ENCODE assay signal across 32 cellular contexts in the genomic region with DNA sequence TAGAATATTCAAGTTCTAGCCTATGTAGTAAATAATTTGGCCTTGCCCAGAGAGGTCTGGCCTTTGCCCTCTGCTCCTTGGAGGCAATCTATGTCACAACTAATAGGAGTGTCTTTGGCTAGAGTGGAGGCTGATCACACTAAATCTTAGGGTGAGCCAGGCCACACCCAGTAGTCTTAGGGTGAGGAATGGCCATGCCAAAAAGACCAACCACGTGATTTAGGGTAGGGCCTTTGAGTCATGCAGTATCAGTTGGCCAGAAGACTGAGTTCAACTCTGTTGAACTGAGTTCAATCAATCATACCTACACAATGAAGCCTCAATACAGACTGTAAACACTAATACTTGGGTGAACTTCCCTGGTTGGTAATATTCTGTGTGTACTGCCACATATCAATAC. TPM values are rescaled to one million over a fixed set of nuclear protein-coding genes. Genes with fewer than 3 reads are reported as not detected.
DNase-seq lines count a peak whose midpoint lies in the region; ATAC-seq, FAIRE-seq and TF ChIP-seq lines count a peak whose summit lies in the region.
"Had no signal": no experiment of that assay in that cellular context is flagged by ENCODE, and none has a peak within 500 bp of the region (broad histone marks: within the 10 kb centered on the region; RNA-seq: fewer than 3 reads in every experiment).

No MANE protein-coding gene starts in this region.

- CTCF ChIA-PET in mammary epithelial cell (lab: Charles Lee; ENCODE audit: low non-redundant PET): no interaction called here
- CTCF ChIA-PET in activated CD8-positive, alpha-beta T cell treated with anti-CD3 and anti-CD28 coated beads for 36 hours (lab: Charles Lee): interaction anchor here (0.8 to 0.9 kb wide), 2 partner anchors 104 to 146 kb away, joined by 3 read pairs; no protein-coding TSS in a partner anchor

- H3K4me1 ChIP-seq in mammary epithelial cell (ENCODE audit: insufficient read depth, low read length) (peaks cover 13% of the 10 kb centered on the region), small intestine (ENCODE audit: control insufficient read depth in 2 of 2, insufficient read depth in 1 of 2, low read depth in 1 of 2, low read length in 1 of 2) (no peaks in the 10 kb centered on the region)
- H3K4me1 ChIP-seq: left lung, parathyroid adenoma, right atrium auricular region, SJCRH30, tibial artery, vagina had no signal

- H3K27me3 Mint-ChIP-seq in activated CD8-positive, alpha-beta T cell treated with anti-CD3 and anti-CD28 coated beads for 36 hours: no peaks in the 10 kb centered on the region
- H3K27me3 Mint-ChIP-seq: activated CD4-positive, alpha-beta T cell treated with anti-CD3 and anti-CD28 coated beads, Interleukin-2, amount 10 ng/mL, durations not matched to agents 24 days and 14 days; activated naive CD8-positive, alpha-beta T cell treated with anti-CD3 and anti-CD28 coated beads for 36 hours; CD4-positive, CD25-positive, alpha-beta regulatory T cell; effector memory CD8-positive, alpha-beta T cell had no signal

- H3K9me3 Mint-ChIP-seq in activated CD8-positive, alpha-beta T cell treated with anti-CD3 and anti-CD28 coated beads for 36 hours: peaks cover 2% of the 10 kb centered on the region
- H3K9me3 Mint-ChIP-seq: activated CD4-positive, alpha-beta T cell treated with anti-CD3 and anti-CD28 coated beads, Interleukin-2, amount 10 ng/mL, durations not matched to agents 24 days and 14 days; CD4-positive, CD25-positive, alpha-beta regulatory T cell; effector memory CD8-positive, alpha-beta T cell had no signal

- H3K4me2 ChIP-seq in mammary epithelial cell (ENCODE audit: insufficient read depth, low read depth, low read length): no peak overlapping the region
- H3K4me2 ChIP-seq: KMS-11 had no signal

- no peak overlapping the region for H3K4me3 Mint-ChIP-seq in activated CD8-positive, alpha-beta T cell treated with anti-CD3 and anti-CD28 coated beads for 36 hours
- H3K4me3 Mint-ChIP-seq: activated CD4-positive, alpha-beta T cell treated with anti-CD3 and anti-CD28 coated beads, Interleukin-2, amount 10 ng/mL, durations not matched to agents 24 days and 14 days; activated naive CD8-positive, alpha-beta T cell treated with anti-CD3 and anti-CD28 coated beads for 36 hours; CD4-positive, CD25-positive, alpha-beta regulatory T cell; effector memory CD8-positive, alpha-beta T cell had no signal

- WGBS in mammary epithelial cell (ENCODE audit: low coverage, missing lambda C conversion rate): 25% methylated on average over 1 of the region's 1 CpG
- 20 to 50% (median 47%) methylated on average over 1 of the region's 1 CpG for WGBS in small intestine, 3 donors

- H2AFZ ChIP-seq in mammary epithelial cell (ENCODE audit: low read depth, low read length): no peak overlapping the region
- H2AFZ ChIP-seq: parathyroid adenoma had no signal

- H3K4me3 ChIP-seq in mammary epithelial cell (replicated peaks in 1 of 3; ENCODE audit: insufficient read depth in 1 of 3, low read depth in 2 of 3, low read length in 3 of 3) (no peak overlapping the region), fibroblast of the aortic adventitia (ENCODE audit: low read depth, low read length) (no peak overlapping the region), small intestine (ENCODE audit: low read depth in 1 of 2, low read length in 2 of 2) (no peak overlapping the region)
- H3K4me3 ChIP-seq: left lung, right atrium auricular region, SJCRH30, tibial artery, vagina had no signal

- BruUV-seq in mammary epithelial cell (replicated peaks; lab: Mats Ljungman, UMichigan): no TSS peak

- peaks cover 40% of the 10 kb centered on the region for H3K36me3 Mint-ChIP-seq in activated CD8-positive, alpha-beta T cell treated with anti-CD3 and anti-CD28 coated beads for 36 hours (ENCODE audit: low read depth)

- DNase-seq in Right ventricle myocardium superior (no peak), cardiac septum (ENCODE audit: low spot score) (no peak), mammary epithelial cell (peak; percentile 67), fibroblast of the aortic adventitia (ENCODE audit: low read depth) (peak; percentile 36), small intestine (peak; percentile 97), GM19240 (ENCODE audit: insufficient read length, low spot score) (no peak), AG08396 (ENCODE audit: low spot score) (no peak)
- DNase-seq in activated CD8-positive, alpha-beta T cell treated with anti-CD3 and anti-CD28 coated beads for 36 hours: no peak
- DNase-seq: activated CD4-positive, alpha-beta T cell treated with anti-CD3 and anti-CD28 coated beads, Interleukin-2, amount 10 ng/mL, durations not matched to agents 24 days and 14 days; activated effector memory CD4-positive, alpha-beta T cell treated with anti-CD3 and anti-CD28 coated beads, Interleukin-2, amount 50 U/mL, for 16 hours; activated naive CD8-positive, alpha-beta T cell treated with anti-CD3 and anti-CD28 coated beads for 36 hours; activated T-cell treated with anti-CD3 and anti-CD28 coated beads, Interleukin-2, amount 50 U/mL, for 1 hour; aorta; caudate nucleus; CD4-positive, CD25-positive, alpha-beta regulatory T cell; cortex of kidney; effector memory CD8-positive, alpha-beta T cell; GOT3; left lung; mesendoderm; MV-4-11; NCI-H146; NCI-H2107; SJCRH30; T1000; tibial artery had no signal

- in situ Hi-C loops in mammary epithelial cell (cut with MboI; ENCODE audit: low sequenced_read_pairs in 2 of 2): no loop called here

- dilution Hi-C loops in mammary epithelial cell (cut with HindIII; ENCODE audit: low sequenced_read_pairs): no loop called here

- H3K27ac Mint-ChIP-seq in activated CD8-positive, alpha-beta T cell treated with anti-CD3 and anti-CD28 coated beads for 36 hours: no peak overlapping the region
- H3K27ac Mint-ChIP-seq: activated CD4-positive, alpha-beta T cell treated with anti-CD3 and anti-CD28 coated beads, Interleukin-2, amount 10 ng/mL, durations not matched to agents 24 days and 14 days; activated naive CD8-positive, alpha-beta T cell treated with anti-CD3 and anti-CD28 coated beads for 36 hours had no signal

- H3K9me3 ChIP-seq in mammary epithelial cell (replicated peaks; ENCODE audit: insufficient read depth, low read length) (no peaks in the 10 kb centered on the region), small intestine (ENCODE audit: control insufficient read depth, low read depth) (no peaks in the 10 kb centered on the region)
- H3K9me3 ChIP-seq: left lung, right atrium auricular region, SJCRH30, tibial artery, vagina had no signal

- H3K36me3 ChIP-seq in mammary epithelial cell (ENCODE audit: insufficient read depth, low read length) (peaks cover 22% of the 10 kb centered on the region), small intestine (ENCODE audit: control insufficient read depth in 2 of 2, insufficient read depth in 2 of 2, low read length in 2 of 2) (peaks cover 4 to 19% of the 10 kb centered on the region in 2 donors)

- ATAC-seq in Right ventricle myocardium superior (ENCODE audit: poor library complexity): peak; percentile 21
- ATAC-seq in activated CD8-positive, alpha-beta T cell treated with anti-CD3 and anti-CD28 coated beads for 36 hours: no peak
- ATAC-seq: effector memory CD8-positive, alpha-beta T cell; left lung; Panc1 had no signal

- H3K79me2 ChIP-seq in mammary epithelial cell (ENCODE audit: insufficient read depth, low read length): no peaks in the 10 kb centered on the region
- H3K79me2 ChIP-seq: parathyroid adenoma had no signal

- H3K9ac ChIP-seq in mammary epithelial cell (ENCODE audit: insufficient read depth, low read length): no peak overlapping the region
- H3K9ac ChIP-seq: KMS-11, parathyroid adenoma had no signal

- H3K27ac ChIP-seq in mammary epithelial cell (ENCODE audit: insufficient read depth, low read depth, low read length): peak overlapping the region; percentile 20
- H3K27ac ChIP-seq in small intestine (ENCODE audit: low read depth in 1 of 2, low read length in 1 of 2): no peak overlapping the region
- H3K27ac ChIP-seq: KMS-11, left lung, parathyroid adenoma, right atrium auricular region, SJCRH30, tibial artery, vagina had no signal

- intact Hi-C loops in Right ventricle myocardium superior (cut with DNase I): no loop called here
- intact Hi-C loops in cardiac septum (cut with DNase I): no loop called here
- intact Hi-C loops in mammary epithelial cell (cut with micrococcal nuclease): no loop called here
- intact Hi-C loops in activated CD8-positive, alpha-beta T cell treated with anti-CD3 and anti-CD28 coated beads for 36 hours (cut with micrococcal nuclease): no loop called here

- H4K20me1 ChIP-seq in mammary epithelial cell (ENCODE audit: insufficient read depth, low read length): no peaks in the 10 kb centered on the region

- FAIRE-seq in small intestine (lab: Jason Lieb, UNC): peak; percentile 33

- POLR2A ChIA-PET in activated CD8-positive, alpha-beta T cell treated with anti-CD3 and anti-CD28 coated beads for 36 hours (lab: Charles Lee): no interaction called here

- TF ChIP-seq CTCF in mammary epithelial cell (conservative IDR thresholded peaks at IDR 0.05 in 1 of 2, IDR thresholded peaks at IDR 0.05 in 1 of 2; ENCODE audit: extremely low read depth in 1 of 2, insufficient read depth in 1 of 2, low read depth in 1 of 2, low read length in 2 of 2): no peak
- TF ChIP-seq CTCF in fibroblast of the aortic adventitia (IDR thresholded peaks at IDR 0.05; ENCODE audit: insufficient read depth, low read length): no peak
- no peak for TF ChIP-seq CTCF in activated CD8-positive, alpha-beta T cell treated with anti-CD3 and anti-CD28 coated beads for 36 hours (IDR thresholded peaks at IDR 0.05)

- H3K4me1 Mint-ChIP-seq in activated CD8-positive, alpha-beta T cell treated with anti-CD3 and anti-CD28 coated beads for 36 hours (ENCODE audit: low read depth): no peaks in the 10 kb centered on the region
- H3K4me1 Mint-ChIP-seq: activated CD4-positive, alpha-beta T cell treated with anti-CD3 and anti-CD28 coated beads, Interleukin-2, amount 10 ng/mL, durations not matched to agents 24 days and 14 days; activated naive CD8-positive, alpha-beta T cell treated with anti-CD3 and anti-CD28 coated beads for 36 hours had no signal

- H3K27me3 ChIP-seq in mammary epithelial cell (ENCODE audit: insufficient read depth, low read length): no peaks in the 10 kb centered on the region
- no peaks in the 10 kb centered on the region for H3K27me3 ChIP-seq in small intestine (ENCODE audit: control insufficient read depth in 2 of 2, insufficient read depth in 2 of 2, low read length in 2 of 2)
- H3K27me3 ChIP-seq: left lung, right atrium auricular region, SJCRH30, tibial artery, vagina had no signal

RNA-seq across cellular contexts. Expression of a gene that starts 26.0 kb away (rescaled TPM):
- total RNA-seq in Right ventricle myocardium superior (8.3 TPM), cardiac septum (12.0 TPM), mammary epithelial cell (under 1 TPM; 0.33 to 0.75 TPM), fibroblast of the aortic adventitia (ENCODE audit: low replicate concordance) (1.2 and 3.6 TPM in 2 replicates)
- polyA plus RNA-seq in mammary epithelial cell (0.12 TPM), small intestine (1 to 10 TPM in 1 of 3 donors, under 1 TPM in 1, not detected in 1; 0.60 to 2.9 TPM)
- not detected for polyA minus RNA-seq in mammary epithelial cell
- total RNA-seq in activated CD8-positive, alpha-beta T cell treated with anti-CD3 and anti-CD28 coated beads for 36 hours: under 1 TPM; 0.59 to 0.76 TPM
- total RNA-seq: A172 had no signal

Comparison
In these comparisons a context has a peak if more than half of its experiments do, and no peak if none do; other contexts are left out.
1. DNase-seq: peak in mammary epithelial cell (single experiment), fibroblast of the aortic adventitia (single experiment) and small intestine (single experiment); none in Right ventricle myocardium superior (single experiment), cardiac septum (single experiment), GM19240 (single experiment), AG08396 (single experiment) and activated CD8-positive, alpha-beta T cell treated with anti-CD3 and anti-CD28 coated beads for 36 hours (single experiment).